Comparison of ENCODE assay signal across 1 cellular context in the genomic region with DNA sequence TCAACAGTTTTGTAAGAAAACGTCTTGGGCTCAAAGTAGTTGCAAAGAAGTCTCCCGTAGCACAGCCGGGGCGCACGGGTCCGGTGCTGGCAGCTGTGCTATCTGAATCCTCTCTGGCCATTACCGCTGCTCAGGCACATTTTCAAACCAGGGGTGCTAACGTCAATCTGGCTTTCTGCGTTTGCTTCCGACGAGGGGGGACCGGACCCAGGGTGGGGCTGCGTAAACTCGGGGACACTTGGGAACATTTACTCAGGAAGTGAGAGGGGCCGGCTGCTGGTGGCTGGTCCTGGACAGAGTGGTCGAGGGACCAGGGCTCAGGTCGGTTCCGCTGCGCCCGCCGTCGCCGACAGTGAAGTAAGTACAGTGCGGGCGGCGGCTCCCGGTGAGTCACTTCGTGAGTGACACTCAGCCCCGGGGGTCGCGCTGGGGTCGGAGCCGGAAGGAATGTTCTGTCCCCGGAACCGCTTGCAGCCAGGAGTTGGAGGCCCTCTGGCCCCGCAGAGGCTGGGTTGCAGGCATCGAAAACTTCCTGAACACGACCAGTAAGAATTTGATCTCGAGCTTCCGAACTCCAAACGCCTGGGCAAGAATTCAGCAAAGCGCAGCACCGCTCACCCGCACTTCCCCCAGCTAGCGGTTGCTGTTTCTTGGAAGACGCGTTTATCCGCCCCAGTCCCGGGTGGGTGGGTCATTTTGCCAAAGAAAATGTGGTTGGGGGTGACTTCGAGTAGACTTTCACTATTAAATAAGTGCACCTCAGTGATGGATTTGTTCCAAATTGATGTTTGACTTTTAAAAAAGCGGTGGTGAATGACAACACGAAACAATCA.
TF ChIP-seq lines count a peak whose summit lies in the region.

No MANE protein-coding gene starts in this region.

TF ChIP-seq in GM12878, 131 proteins besides CTCF, POLR2A, EP300 and RAD21:
- TF ChIP-seq WRNIP1 (IDR thresholded peaks at IDR 0.05; ENCODE audit: borderline replicate concordance, low read depth, low read length) (no peak), RB1 (IDR thresholded peaks at IDR 0.05; ENCODE audit: borderline replicate concordance) (no peak), TBL1XR1 (IDR thresholded peaks at IDR 0.05; ENCODE audit: low read depth, low read length) (no peak), JUND (IDR thresholded peaks at IDR 0.05; ENCODE audit: low read depth, low read length) (no peak), NRF1 (conservative IDR thresholded peaks at IDR 0.05; ENCODE audit: low read depth, low read length) (no peak), MEF2A (IDR thresholded peaks at IDR 0.05; ENCODE audit: insufficient read depth, low read depth, low read length) (no peak), TCF3 (IDR thresholded peaks at IDR 0.05; ENCODE audit: borderline replicate concordance, insufficient read depth, low read depth, low read length) (no peak), ZNF622 (IDR thresholded peaks at IDR 0.05) (no peak), SUPT20H (IDR thresholded peaks at IDR 0.05; ENCODE audit: borderline replicate concordance, control insufficient read depth, low read depth, low read length) (no peak), NFXL1 (IDR thresholded peaks at IDR 0.05; ENCODE audit: borderline replicate concordance) (no peak), ESRRA (IDR thresholded peaks at IDR 0.05; ENCODE audit: low read length) (no peak)
- TF ChIP-seq, protein P1, sequence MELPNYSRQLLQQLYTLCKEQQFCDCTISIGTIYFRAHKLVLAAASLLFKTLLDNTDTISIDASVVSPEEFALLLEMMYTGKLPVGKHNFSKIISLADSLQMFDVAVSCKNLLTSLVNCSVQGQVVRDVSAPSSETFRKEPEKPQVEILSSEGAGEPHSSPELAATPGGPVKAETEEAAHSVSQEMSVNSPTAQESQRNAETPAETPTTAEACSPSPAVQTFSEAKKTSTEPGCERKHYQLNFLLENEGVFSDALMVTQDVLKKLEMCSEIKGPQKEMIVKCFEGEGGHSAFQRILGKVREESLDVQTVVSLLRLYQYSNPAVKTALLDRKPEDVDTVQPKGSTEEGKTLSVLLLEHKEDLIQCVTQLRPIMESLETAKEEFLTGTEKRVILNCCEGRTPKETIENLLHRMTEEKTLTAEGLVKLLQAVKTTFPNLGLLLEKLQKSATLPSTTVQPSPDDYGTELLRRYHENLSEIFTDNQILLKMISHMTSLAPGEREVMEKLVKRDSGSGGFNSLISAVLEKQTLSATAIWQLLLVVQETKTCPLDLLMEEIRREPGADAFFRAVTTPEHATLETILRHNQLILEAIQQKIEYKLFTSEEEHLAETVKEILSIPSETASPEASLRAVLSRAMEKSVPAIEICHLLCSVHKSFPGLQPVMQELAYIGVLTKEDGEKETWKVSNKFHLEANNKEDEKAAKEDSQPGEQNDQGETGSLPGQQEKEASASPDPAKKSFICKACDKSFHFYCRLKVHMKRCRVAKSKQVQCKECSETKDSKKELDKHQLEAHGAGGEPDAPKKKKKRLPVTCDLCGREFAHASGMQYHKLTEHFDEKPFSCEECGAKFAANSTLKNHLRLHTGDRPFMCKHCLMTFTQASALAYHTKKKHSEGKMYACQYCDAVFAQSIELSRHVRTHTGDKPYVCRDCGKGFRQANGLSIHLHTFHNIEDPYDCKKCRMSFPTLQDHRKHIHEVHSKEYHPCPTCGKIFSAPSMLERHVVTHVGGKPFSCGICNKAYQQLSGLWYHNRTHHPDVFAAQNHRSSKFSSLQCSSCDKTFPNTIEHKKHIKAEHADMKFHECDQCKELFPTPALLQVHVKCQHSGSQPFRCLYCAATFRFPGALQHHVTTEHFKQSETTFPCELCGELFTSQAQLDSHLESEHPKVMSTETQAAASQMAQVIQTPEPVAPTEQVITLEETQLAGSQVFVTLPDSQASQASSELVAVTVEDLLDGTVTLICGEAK (IDR thresholded peaks at IDR 0.05; ENCODE audit: borderline replicate concordance) = no peak
- TF ChIP-seq, protein P2, sequence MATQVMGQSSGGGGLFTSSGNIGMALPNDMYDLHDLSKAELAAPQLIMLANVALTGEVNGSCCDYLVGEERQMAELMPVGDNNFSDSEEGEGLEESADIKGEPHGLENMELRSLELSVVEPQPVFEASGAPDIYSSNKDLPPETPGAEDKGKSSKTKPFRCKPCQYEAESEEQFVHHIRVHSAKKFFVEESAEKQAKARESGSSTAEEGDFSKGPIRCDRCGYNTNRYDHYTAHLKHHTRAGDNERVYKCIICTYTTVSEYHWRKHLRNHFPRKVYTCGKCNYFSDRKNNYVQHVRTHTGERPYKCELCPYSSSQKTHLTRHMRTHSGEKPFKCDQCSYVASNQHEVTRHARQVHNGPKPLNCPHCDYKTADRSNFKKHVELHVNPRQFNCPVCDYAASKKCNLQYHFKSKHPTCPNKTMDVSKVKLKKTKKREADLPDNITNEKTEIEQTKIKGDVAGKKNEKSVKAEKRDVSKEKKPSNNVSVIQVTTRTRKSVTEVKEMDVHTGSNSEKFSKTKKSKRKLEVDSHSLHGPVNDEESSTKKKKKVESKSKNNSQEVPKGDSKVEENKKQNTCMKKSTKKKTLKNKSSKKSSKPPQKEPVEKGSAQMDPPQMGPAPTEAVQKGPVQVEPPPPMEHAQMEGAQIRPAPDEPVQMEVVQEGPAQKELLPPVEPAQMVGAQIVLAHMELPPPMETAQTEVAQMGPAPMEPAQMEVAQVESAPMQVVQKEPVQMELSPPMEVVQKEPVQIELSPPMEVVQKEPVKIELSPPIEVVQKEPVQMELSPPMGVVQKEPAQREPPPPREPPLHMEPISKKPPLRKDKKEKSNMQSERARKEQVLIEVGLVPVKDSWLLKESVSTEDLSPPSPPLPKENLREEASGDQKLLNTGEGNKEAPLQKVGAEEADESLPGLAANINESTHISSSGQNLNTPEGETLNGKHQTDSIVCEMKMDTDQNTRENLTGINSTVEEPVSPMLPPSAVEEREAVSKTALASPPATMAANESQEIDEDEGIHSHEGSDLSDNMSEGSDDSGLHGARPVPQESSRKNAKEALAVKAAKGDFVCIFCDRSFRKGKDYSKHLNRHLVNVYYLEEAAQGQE (IDR thresholded peaks at IDR 0.05; ENCODE audit: low read depth, low read length) = no peak
- TF ChIP-seq, protein P3, sequence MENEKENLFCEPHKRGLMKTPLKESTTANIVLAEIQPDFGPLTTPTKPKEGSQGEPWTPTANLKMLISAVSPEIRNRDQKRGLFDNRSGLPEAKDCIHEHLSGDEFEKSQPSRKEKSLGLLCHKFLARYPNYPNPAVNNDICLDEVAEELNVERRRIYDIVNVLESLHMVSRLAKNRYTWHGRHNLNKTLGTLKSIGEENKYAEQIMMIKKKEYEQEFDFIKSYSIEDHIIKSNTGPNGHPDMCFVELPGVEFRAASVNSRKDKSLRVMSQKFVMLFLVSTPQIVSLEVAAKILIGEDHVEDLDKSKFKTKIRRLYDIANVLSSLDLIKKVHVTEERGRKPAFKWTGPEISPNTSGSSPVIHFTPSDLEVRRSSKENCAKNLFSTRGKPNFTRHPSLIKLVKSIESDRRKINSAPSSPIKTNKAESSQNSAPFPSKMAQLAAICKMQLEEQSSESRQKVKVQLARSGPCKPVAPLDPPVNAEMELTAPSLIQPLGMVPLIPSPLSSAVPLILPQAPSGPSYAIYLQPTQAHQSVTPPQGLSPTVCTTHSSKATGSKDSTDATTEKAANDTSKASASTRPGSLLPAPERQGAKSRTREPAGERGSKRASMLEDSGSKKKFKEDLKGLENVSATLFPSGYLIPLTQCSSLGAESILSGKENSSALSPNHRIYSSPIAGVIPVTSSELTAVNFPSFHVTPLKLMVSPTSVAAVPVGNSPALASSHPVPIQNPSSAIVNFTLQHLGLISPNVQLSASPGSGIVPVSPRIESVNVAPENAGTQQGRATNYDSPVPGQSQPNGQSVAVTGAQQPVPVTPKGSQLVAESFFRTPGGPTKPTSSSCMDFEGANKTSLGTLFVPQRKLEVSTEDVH (IDR thresholded peaks at IDR 0.05; ENCODE audit: low read depth, partially characterized antibody) = no peak
- TF ChIP-seq, protein P4, sequence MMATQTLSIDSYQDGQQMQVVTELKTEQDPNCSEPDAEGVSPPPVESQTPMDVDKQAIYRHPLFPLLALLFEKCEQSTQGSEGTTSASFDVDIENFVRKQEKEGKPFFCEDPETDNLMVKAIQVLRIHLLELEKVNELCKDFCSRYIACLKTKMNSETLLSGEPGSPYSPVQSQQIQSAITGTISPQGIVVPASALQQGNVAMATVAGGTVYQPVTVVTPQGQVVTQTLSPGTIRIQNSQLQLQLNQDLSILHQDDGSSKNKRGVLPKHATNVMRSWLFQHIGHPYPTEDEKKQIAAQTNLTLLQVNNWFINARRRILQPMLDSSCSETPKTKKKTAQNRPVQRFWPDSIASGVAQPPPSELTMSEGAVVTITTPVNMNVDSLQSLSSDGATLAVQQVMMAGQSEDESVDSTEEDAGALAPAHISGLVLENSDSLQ (IDR thresholded peaks at IDR 0.05) = no peak
- TF ChIP-seq, protein P5, sequence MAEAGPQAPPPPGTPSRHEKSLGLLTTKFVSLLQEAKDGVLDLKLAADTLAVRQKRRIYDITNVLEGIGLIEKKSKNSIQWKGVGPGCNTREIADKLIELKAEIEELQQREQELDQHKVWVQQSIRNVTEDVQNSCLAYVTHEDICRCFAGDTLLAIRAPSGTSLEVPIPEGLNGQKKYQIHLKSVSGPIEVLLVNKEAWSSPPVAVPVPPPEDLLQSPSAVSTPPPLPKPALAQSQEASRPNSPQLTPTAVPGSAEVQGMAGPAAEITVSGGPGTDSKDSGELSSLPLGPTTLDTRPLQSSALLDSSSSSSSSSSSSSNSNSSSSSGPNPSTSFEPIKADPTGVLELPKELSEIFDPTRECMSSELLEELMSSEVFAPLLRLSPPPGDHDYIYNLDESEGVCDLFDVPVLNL (IDR thresholded peaks at IDR 0.05; ENCODE audit: low read depth, low read length) = no peak
